Comparison of ENCODE assay signal across 8 cellular contexts in the genomic region with DNA sequence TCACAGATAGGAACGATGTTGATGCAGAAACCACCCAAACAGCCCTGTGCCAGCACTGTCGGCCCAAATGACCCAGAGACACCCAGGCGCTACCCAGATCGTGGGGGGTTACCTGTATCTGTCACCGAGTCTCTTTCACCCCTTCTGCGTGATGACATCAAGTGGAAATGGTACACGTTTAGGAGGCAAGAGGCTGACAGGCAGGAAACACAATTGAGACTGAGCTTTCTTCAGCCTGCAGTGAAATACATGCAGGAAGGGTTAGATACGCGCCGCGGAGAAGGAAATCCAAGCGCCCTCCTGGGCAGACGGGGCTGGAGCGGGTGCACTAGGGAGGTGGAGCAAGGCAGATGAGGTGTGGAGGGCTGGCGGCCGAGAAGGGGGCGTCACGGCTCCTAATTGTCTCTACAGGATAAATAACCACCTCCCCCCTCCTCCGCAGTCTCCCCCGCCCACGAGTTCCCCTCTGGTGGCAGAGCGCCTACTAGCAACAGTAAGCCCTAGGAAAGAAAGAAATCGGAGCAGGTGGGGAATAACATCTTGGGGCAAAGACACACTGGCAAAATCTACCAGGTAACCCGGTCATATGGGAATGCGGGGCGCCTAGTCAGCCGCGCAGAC. TPM values are rescaled to one million over a fixed set of nuclear protein-coding genes. Genes with fewer than 3 reads are reported as not detected.
DNase-seq lines count a peak whose midpoint lies in the region; ATAC-seq, FAIRE-seq and TF ChIP-seq lines count a peak whose summit lies in the region.

A gene with protein sequence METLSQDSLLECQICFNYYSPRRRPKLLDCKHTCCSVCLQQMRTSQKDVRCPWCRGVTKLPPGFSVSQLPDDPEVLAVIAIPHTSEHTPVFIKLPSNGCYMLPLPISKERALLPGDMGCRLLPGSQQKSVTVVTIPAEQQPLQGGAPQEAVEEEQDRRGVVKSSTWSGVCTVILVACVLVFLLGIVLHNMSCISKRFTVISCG (minus strand): TSS at position 325 of the 621 bp plus-strand sequence. CDS start 76,544 bp downstream, outside the sequence.

- no peaks in the 10 kb centered on the region for H3K9me3 ChIP-seq in neural cell (ENCODE audit: low read length)

- TF ChIP-seq CTCF in D721Med (IDR thresholded peaks at IDR 0.05; ENCODE audit: insufficient read depth, missing control alignments) (no peak), neural cell (IDR thresholded peaks at IDR 0.05; ENCODE audit: poor library complexity, severe bottlenecking) (peak; percentile 60), GM13977 (IDR thresholded peaks at IDR 0.05; ENCODE audit: extremely low read depth, insufficient read depth, missing control alignments) (no peak)

- H3K4me2 ChIP-seq in neural cell (ENCODE audit: low read length) = peak within 1 kb of the TSS; percentile 92

- DNase-seq in D721Med (ENCODE audit: insufficient read length, low spot score) (peak; percentile 41), NCI-H1694 (lab: John Stamatoyannopoulos, UW) (peak; percentile 33), activated gamma-delta T cell (lab: John Stamatoyannopoulos, UW) (peak; percentile 17), frontal cortex (ENCODE audit: low spot score in 2 of 2) (peak; percentile 40 to 53), ureter (ENCODE audit: low spot score) (peak; percentile 57), GM13977 (ENCODE audit: low spot score) (no peak)

- no peaks in the 10 kb centered on the region for H3F3A ChIP-seq in neural cell (ENCODE audit: insufficient read depth, low read length, poor library complexity, severe bottlenecking)

- TF ChIP-seq EP300 in neural cell (conservative IDR thresholded peaks at IDR 0.05; ENCODE audit: poor library complexity, severe bottlenecking) = no peak

- peaks cover 9% of the 10 kb centered on the region for H3K36me3 ChIP-seq in neural cell (ENCODE audit: insufficient read depth, low read length)

- H3K27ac ChIP-seq in neural cell (ENCODE audit: low read length) = peak within 1 kb of the TSS; percentile 84

- TF ChIP-seq RAD21 in neural cell (conservative IDR thresholded peaks at IDR 0.05) = peak; percentile 54

- H3K27me3 ChIP-seq in neural cell (ENCODE audit: insufficient read depth, low read depth, low read length) = peaks cover 2% of the 10 kb centered on the region

- ATAC-seq in GM21737 (IDR thresholded peaks at IDR 0.05; ENCODE audit: unreplicated experiment) = no peak

- no peaks in the 10 kb centered on the region for H4K20me1 ChIP-seq in neural cell (ENCODE audit: insufficient read depth)

- in situ Hi-C loops in GM13977 (cut with MboI; ENCODE audit: low pct_unique_long_range_greater_than_20kb, low sequenced_read_pairs, unreplicated experiment) = no loop called here

- peak within 1 kb of the TSS; percentile 63 for H2AFZ ChIP-seq in neural cell (ENCODE audit: low read depth, low read length)

- peak within 1 kb of the TSS; percentile 77 for H3K4me3 ChIP-seq in neural cell (ENCODE audit: low read length)

- FAIRE-seq in D721Med (lab: Jason Lieb, UNC) (no peak), frontal cortex (lab: Jason Lieb, UNC) (no peak)

- H3K9me2 ChIP-seq in neural cell (ENCODE audit: insufficient read depth, low read length) = no peaks in the 10 kb centered on the region

- peak within 1 kb of the TSS; percentile 87 for H3K9ac ChIP-seq in neural cell (ENCODE audit: low read length)

- H3K79me2 ChIP-seq in neural cell (replicated peaks; ENCODE audit: insufficient read depth, low read length) = peaks cover 4% of the 10 kb centered on the region

TF ChIP-seq in neural cell, 6 proteins besides CTCF, POLR2A, EP300 and RAD21:
- TF ChIP-seq TAF1 (IDR thresholded peaks at IDR 0.05; ENCODE audit: low read depth) = peak; percentile 68
- TF ChIP-seq MXI1 (conservative IDR thresholded peaks at IDR 0.05; ENCODE audit: poor library complexity, severe bottlenecking) = peak; percentile 49
- TF ChIP-seq, protein P1, sequence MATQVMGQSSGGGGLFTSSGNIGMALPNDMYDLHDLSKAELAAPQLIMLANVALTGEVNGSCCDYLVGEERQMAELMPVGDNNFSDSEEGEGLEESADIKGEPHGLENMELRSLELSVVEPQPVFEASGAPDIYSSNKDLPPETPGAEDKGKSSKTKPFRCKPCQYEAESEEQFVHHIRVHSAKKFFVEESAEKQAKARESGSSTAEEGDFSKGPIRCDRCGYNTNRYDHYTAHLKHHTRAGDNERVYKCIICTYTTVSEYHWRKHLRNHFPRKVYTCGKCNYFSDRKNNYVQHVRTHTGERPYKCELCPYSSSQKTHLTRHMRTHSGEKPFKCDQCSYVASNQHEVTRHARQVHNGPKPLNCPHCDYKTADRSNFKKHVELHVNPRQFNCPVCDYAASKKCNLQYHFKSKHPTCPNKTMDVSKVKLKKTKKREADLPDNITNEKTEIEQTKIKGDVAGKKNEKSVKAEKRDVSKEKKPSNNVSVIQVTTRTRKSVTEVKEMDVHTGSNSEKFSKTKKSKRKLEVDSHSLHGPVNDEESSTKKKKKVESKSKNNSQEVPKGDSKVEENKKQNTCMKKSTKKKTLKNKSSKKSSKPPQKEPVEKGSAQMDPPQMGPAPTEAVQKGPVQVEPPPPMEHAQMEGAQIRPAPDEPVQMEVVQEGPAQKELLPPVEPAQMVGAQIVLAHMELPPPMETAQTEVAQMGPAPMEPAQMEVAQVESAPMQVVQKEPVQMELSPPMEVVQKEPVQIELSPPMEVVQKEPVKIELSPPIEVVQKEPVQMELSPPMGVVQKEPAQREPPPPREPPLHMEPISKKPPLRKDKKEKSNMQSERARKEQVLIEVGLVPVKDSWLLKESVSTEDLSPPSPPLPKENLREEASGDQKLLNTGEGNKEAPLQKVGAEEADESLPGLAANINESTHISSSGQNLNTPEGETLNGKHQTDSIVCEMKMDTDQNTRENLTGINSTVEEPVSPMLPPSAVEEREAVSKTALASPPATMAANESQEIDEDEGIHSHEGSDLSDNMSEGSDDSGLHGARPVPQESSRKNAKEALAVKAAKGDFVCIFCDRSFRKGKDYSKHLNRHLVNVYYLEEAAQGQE (IDR thresholded peaks at IDR 0.05; ENCODE audit: borderline replicate concordance) = peak; percentile 60
- peak; percentile 48 for TF ChIP-seq POLR2AphosphoS5 (IDR thresholded peaks at IDR 0.05)
- TF ChIP-seq EZH2 (IDR thresholded peaks at IDR 0.05; ENCODE audit: borderline replicate concordance, insufficient read depth, low read length, poor library complexity, severe bottlenecking) = no peak
- no peak for TF ChIP-seq SMC3 (conservative IDR thresholded peaks at IDR 0.05; ENCODE audit: poor library complexity)

RNA-seq across cellular contexts. Expression of the gene that starts here (rescaled TPM):
- total RNA-seq in frontal cortex (106 TPM), ureter (52.9 TPM)
- polyA plus RNA-seq in neural cell = 22.9 and 31.1 TPM in 2 replicates
- polyA minus RNA-seq in neural cell = 219 and 234 TPM in 2 replicates
